Comparison of ENCODE assay signal across 1 cellular context in the genomic region with DNA sequence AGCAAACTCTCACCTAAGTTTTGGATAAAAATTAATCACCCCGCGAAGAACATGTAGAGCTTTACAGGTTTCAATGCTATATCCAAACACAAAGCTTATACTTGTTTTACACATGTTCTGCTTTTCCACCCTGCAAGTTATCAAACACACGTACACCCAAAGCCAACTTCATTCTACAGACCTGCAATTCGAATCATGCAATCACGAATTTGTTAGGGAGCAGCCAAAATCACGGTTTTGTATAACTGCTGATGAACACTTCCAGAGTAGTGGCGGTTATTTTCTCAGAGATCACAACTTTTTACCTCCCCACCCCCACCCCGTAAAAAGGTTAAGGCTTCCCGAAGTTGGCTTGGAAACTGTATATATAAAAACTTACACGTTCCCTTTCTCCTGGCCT.
TF ChIP-seq lines count a peak whose summit lies in the region.

No MANE protein-coding gene starts in this region.

TF ChIP-seq in GM12878, 131 proteins besides CTCF, POLR2A, EP300 and RAD21:
- TF ChIP-seq CHD4 (IDR thresholded peaks at IDR 0.05) (no peak), CBX5 (IDR thresholded peaks at IDR 0.05; ENCODE audit: low read depth) (no peak), GABPA (IDR thresholded peaks at IDR 0.05; ENCODE audit: low read depth) (no peak), ZSCAN29 (IDR thresholded peaks at IDR 0.05) (no peak), PAX8 (IDR thresholded peaks at IDR 0.05) (no peak), NR2C2 (IDR thresholded peaks at IDR 0.05; ENCODE audit: borderline replicate concordance, control insufficient read depth, insufficient read length, low read depth) (no peak), STAT3 (IDR thresholded peaks at IDR 0.05; ENCODE audit: low read depth, low read length) (no peak), BCL11A (IDR thresholded peaks at IDR 0.05; ENCODE audit: low read depth, low read length) (no peak), NFIC (IDR thresholded peaks at IDR 0.05; ENCODE audit: low read depth, low read length) (no peak)
- TF ChIP-seq, protein P1, sequence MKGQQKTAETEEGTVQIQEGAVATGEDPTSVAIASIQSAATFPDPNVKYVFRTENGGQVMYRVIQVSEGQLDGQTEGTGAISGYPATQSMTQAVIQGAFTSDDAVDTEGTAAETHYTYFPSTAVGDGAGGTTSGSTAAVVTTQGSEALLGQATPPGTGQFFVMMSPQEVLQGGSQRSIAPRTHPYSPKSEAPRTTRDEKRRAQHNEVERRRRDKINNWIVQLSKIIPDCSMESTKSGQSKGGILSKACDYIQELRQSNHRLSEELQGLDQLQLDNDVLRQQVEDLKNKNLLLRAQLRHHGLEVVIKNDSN (IDR thresholded peaks at IDR 0.05; ENCODE audit: borderline replicate concordance, extremely low read length, insufficient read depth, low read depth, low read length), result no peak
- TF ChIP-seq, protein P2, sequence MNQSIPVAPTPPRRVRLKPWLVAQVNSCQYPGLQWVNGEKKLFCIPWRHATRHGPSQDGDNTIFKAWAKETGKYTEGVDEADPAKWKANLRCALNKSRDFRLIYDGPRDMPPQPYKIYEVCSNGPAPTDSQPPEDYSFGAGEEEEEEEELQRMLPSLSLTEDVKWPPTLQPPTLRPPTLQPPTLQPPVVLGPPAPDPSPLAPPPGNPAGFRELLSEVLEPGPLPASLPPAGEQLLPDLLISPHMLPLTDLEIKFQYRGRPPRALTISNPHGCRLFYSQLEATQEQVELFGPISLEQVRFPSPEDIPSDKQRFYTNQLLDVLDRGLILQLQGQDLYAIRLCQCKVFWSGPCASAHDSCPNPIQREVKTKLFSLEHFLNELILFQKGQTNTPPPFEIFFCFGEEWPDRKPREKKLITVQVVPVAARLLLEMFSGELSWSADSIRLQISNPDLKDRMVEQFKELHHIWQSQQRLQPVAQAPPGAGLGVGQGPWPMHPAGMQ (IDR thresholded peaks at IDR 0.05; ENCODE audit: borderline replicate concordance), result no peak
